In the genomic region with DNA sequence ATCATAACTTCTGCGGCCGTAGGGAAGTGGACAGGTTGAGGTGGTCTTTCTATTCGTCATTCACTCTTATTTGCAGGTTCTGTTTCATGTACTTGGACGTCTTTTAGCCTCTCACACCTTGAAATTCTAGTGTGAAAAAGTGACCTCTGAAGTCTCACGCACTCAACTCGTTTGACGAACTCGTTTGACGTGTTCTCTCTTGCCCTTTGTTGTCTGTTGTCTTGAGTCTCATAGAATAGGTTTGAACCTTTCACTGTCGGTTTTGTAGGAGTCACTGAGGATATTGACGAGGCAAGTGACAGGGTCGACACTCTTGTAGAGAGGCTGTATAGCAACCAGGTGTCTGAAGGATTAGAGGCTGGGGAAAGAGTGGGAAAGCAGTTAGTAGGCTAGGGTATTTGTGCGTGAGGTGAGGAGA, we compare ENCODE assay signal across 8 cellular contexts. TPM values are rescaled to one million over a fixed set of nuclear protein-coding genes. Genes with fewer than 3 reads are reported as not detected.
A peak's percentile ranks its signal among the peaks of the same experiment; 100 is the strongest.
DNase-seq lines count a peak whose midpoint lies in the region; ATAC-seq and TF ChIP-seq lines count a peak whose summit lies in the region.

No MANE protein-coding gene starts in this region.

- TF ChIP-seq RAD21 in IMR-90 (IDR thresholded peaks at IDR 0.05; ENCODE audit: low read length), result no peak

- H3K4me3 ChIP-seq in IMR-90 (ENCODE audit: insufficient read depth, low read depth, low read length), result peak overlapping the region; percentile 65

- peak overlapping the region; percentile 90 for H3K27ac ChIP-seq in IMR-90 (ENCODE audit: insufficient read depth, low read length)

- peak overlapping the region; percentile 83 for H2AK5ac ChIP-seq in IMR-90 (ENCODE audit: low read depth, low read length)

- BruUV-seq in IMR-90 (replicated peaks; lab: Mats Ljungman, UMichigan), result TSS peak; percentile 38

- H3K36me3 ChIP-seq in IMR-90 (ENCODE audit: control insufficient read depth, insufficient read depth, low read length), result peaks cover 2% of the 10 kb centered on the region; the same call in 1 of the 2 replicates

- dilution Hi-C loops in IMR-90 (cut with HindIII; ENCODE audit: low sequenced_read_pairs, unreplicated experiment), result no loop called here

- peak overlapping the region; percentile 94 for H3K56ac ChIP-seq in IMR-90 (ENCODE audit: extremely low read depth, insufficient read depth, low read length)

- H3K79me1 ChIP-seq in IMR-90 (ENCODE audit: low read depth in 1 of 2, low read length in 2 of 2), result peaks cover 18 to 19% of the 10 kb centered on the region in 2 experiments; a peak in 3 of 4 replicates

- H3K4me2 ChIP-seq in IMR-90 (ENCODE audit: low read depth, low read length), result peak overlapping the region; percentile 99

- no peaks in the 10 kb centered on the region for H3K9me3 ChIP-seq in IMR-90 (ENCODE audit: control insufficient read depth, insufficient read depth, low read length)

- intact Hi-C loops in IMR-90 (cut with micrococcal nuclease), result loop anchor here (1.0 to 10.0 kb wide), 7 partner anchors 66 to 1054 kb away; a partner anchor contains a TSS
- intact Hi-C loops in sciatic nerve (cut with DNase I), result no loop called here

- POLR2A ChIA-PET in IMR-90 (lab: Charles Lee; ENCODE audit: unreplicated experiment), result no interaction called here

- TF ChIP-seq CTCF in IMR-90 (conservative IDR thresholded peaks at IDR 0.05; ENCODE audit: low read depth, low read length), result no peak

- H2BK5ac ChIP-seq in IMR-90 (ENCODE audit: low read depth, low read length, poor library complexity, severe bottlenecking), result peak overlapping the region; percentile 70

- peak overlapping the region; percentile 99 for H4K5ac ChIP-seq in IMR-90 (ENCODE audit: low read depth, low read length)

- peak overlapping the region; percentile 96 for H3K9ac ChIP-seq in IMR-90 (ENCODE audit: low read depth, low read length)

- in situ Hi-C loops in IMR-90 (cut with MboI; ENCODE audit: low sequenced_read_pairs), result loop anchor here (10.0 kb wide), 1 partner anchor 576 kb away; no protein-coding TSS in a partner anchor

- peak overlapping the region; percentile 83 for H2AK9ac ChIP-seq in IMR-90 (replicated peaks; ENCODE audit: low read depth, low read length, poor library complexity)

- H4K91ac ChIP-seq in IMR-90 (ENCODE audit: insufficient read depth, low read depth, low read length), result peak overlapping the region; percentile 85

- H2BK120ac ChIP-seq in IMR-90 (ENCODE audit: low read depth, low read length), result peak overlapping the region; percentile 75

- 17% methylated on average over 3 of the region's 13 CpGs; no CpG with 5 or more reads in 1 of the 2 experiments for WGBS in IMR-90 (ENCODE audit: extremely low coverage in 2 of 2, insufficient read length in 1 of 2), 2 experiments

- peak overlapping the region; percentile 84 for H2AFZ ChIP-seq in IMR-90 (replicated peaks; ENCODE audit: low read length, poor library complexity)

- H3K14ac ChIP-seq in IMR-90 (replicated peaks; ENCODE audit: low read depth, low read length), result peak overlapping the region; percentile 97

- peaks cover 4% of the 10 kb centered on the region; the same call in 1 of the 2 replicates for H3K4me1 ChIP-seq in IMR-90 (ENCODE audit: control insufficient read depth, insufficient read depth, low read length)

- no peaks in the 10 kb centered on the region for H3K27me3 ChIP-seq in IMR-90 (ENCODE audit: control insufficient read depth, insufficient read depth, low read length)

- CTCF ChIA-PET in IMR-90 (lab: Yijun Ruan, JAX), result interaction anchor here (0.7 kb wide), 1 partner anchor 23 kb away, joined by 3 read pairs; no protein-coding TSS in a partner anchor

- peak overlapping the region; percentile 98 for H3K23ac ChIP-seq in IMR-90 (ENCODE audit: low read depth, low read length)

- H4K8ac ChIP-seq in IMR-90 (ENCODE audit: low read depth in 2 of 2, low read length in 2 of 2), result peak overlapping the region; percentile 81 to 93

- no peak; the same call in 1 of the 2 replicates for TF ChIP-seq POLR2A in IMR-90 (IDR thresholded peaks at IDR 0.05; ENCODE audit: low read depth, low read length)

- DNase-seq in DMS53 treated with DMSO at 0.1 percent for 48 hours (lab: John Stamatoyannopoulos, UW; ENCODE audit: unreplicated experiment) (peak; percentile 36), IMR-90 (peak; percentile 56), T follicular helper cell (ENCODE audit: low read depth) (peak; percentile 39), dermis blood vessel endothelial cell (peak; percentile 60), mucosa of gallbladder (ENCODE audit: low spot score) (peak; percentile 17), sciatic nerve (ENCODE audit: low spot score) (no peak)

- peak overlapping the region; percentile 92 for H3K18ac ChIP-seq in IMR-90 (ENCODE audit: low read depth, low read length)

- H2BK20ac ChIP-seq in IMR-90 (ENCODE audit: low read depth, low read length), result peak overlapping the region; percentile 35

- no peaks in the 10 kb centered on the region; the same call in 1 of the 2 replicates for H4K20me1 ChIP-seq in IMR-90 (ENCODE audit: insufficient read depth, low read length)

- peak overlapping the region; percentile 94; the same call in 2 of the 3 replicates for H2BK15ac ChIP-seq in IMR-90 (ENCODE audit: low read depth, low read length)

- H3K9me1 ChIP-seq in IMR-90 (ENCODE audit: insufficient read depth, low read length), result peaks cover 3% of the 10 kb centered on the region; the same call in 1 of the 2 replicates

- H3K4ac ChIP-seq in IMR-90 (ENCODE audit: low read depth, low read length), result peak overlapping the region; percentile 94

- ATAC-seq in IMR-90 (ENCODE audit: low read depth), result no peak
- ATAC-seq in sciatic nerve, result no peak
- ATAC-seq in HG03039 (IDR thresholded peaks at IDR 0.05; ENCODE audit: unreplicated experiment), result no peak
- no peak for ATAC-seq in HG02840 (IDR thresholded peaks at IDR 0.05; ENCODE audit: low FRiP score, unreplicated experiment)

TF ChIP-seq in IMR-90, 13 proteins besides CTCF, POLR2A, EP300 and RAD21:
- no peak for TF ChIP-seq MXI1 (IDR thresholded peaks at IDR 0.05; ENCODE audit: borderline replicate concordance, low read depth, low read length)
- TF ChIP-seq, protein P1, sequence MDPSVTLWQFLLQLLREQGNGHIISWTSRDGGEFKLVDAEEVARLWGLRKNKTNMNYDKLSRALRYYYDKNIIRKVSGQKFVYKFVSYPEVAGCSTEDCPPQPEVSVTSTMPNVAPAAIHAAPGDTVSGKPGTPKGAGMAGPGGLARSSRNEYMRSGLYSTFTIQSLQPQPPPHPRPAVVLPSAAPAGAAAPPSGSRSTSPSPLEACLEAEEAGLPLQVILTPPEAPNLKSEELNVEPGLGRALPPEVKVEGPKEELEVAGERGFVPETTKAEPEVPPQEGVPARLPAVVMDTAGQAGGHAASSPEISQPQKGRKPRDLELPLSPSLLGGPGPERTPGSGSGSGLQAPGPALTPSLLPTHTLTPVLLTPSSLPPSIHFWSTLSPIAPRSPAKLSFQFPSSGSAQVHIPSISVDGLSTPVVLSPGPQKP (IDR thresholded peaks at IDR 0.05; ENCODE audit: borderline replicate concordance, low read depth, low read length), result no peak
- no peak for TF ChIP-seq NFE2L2 (IDR thresholded peaks at IDR 0.05; ENCODE audit: low read depth, low read length)
- TF ChIP-seq BHLHE40 (IDR thresholded peaks at IDR 0.05; ENCODE audit: low read depth, low read length), result no peak

RNA-seq across cellular contexts. Expression of a gene that starts 1.1 kb away (rescaled TPM):
- total RNA-seq in IMR-90 (2012; rRNA removed) (13.4 and 24.4 TPM in 2 replicates), dermis blood vessel endothelial cell (18.0 and 47.2 TPM in 2 replicates), mucosa of gallbladder (113 TPM), sciatic nerve (53.9 TPM)
- 21.9 and 40.7 TPM in 2 replicates for polyA plus RNA-seq in IMR-90 (2012; rRNA removed)
- polyA plus RNA-seq in IMR-90 (2012; cell fraction: cytosol; rRNA removed), result 8.0 and 8.9 TPM in 2 replicates
- polyA plus RNA-seq in IMR-90 (2012; cell fraction: nucleus; rRNA removed; ENCODE audit: low replicate concordance), result 2.2 and 19.3 TPM in 2 replicates
